Comparison of ENCODE assay signal across 1 cellular context in genomic region chr22:37138879-37139561, GRCh38.
TF ChIP-seq lines count a peak whose summit lies in the region.

No MANE protein-coding gene starts in this region.

TF ChIP-seq in HEK293, 187 proteins besides CTCF, POLR2A, EP300 and RAD21 (continued from another document):
- TF ChIP-seq EGR2 (tag by site-specific recombination; IDR thresholded peaks at IDR 0.05; ENCODE audit: low read depth): peak; percentile 24; the same call in 1 of the 2 replicates
- TF ChIP-seq KLF1 (tag by site-specific recombination; IDR thresholded peaks at IDR 0.05): peak; percentile 55
- TF ChIP-seq OSR2 (tag by site-specific recombination; IDR thresholded peaks at IDR 0.05): no peak
TF ChIP-seq in HEK293: peak in this region for 4.
